ENCODE assay signal across 19 cellular contexts in genomic region chr6:83216806-83217205, GRCh38.
"Had no signal": no experiment of that assay in that cellular context is flagged by ENCODE, and none has a peak within 500 bp of the region (broad histone marks: within the 10 kb centered on the region; RNA-seq: fewer than 3 reads in every experiment).

No MANE protein-coding gene starts in this region.

- ATAC-seq: body of pancreas, left colon, lower lobe of right lung, pancreas, sciatic nerve had no signal

- H3K4me3 ChIP-seq: adrenal gland, body of pancreas, esophagus squamous epithelium, lower lobe of right lung, pancreas, thoracic aorta had no signal

- H3K9me3 ChIP-seq: adrenal gland, body of pancreas, esophagus squamous epithelium, lower lobe of right lung, pancreas, thoracic aorta had no signal

- H3K36me3 ChIP-seq: lower lobe of right lung, pancreas, thoracic aorta had no signal

- H3K27me3 ChIP-seq: adrenal gland, body of pancreas, esophagus squamous epithelium, pancreas had no signal

- H3K27ac ChIP-seq: adrenal gland, body of pancreas, esophagus squamous epithelium, lower lobe of right lung, pancreas had no signal

- H3K4me1 ChIP-seq: body of pancreas, esophagus squamous epithelium, lower lobe of right lung, pancreas had no signal

- DNase-seq: activated CD4-positive, alpha-beta T cell treated with anti-CD3 and anti-CD28 coated beads for 1 hour; activated CD4-positive, alpha-beta T cell treated with anti-CD3 and anti-CD28 coated beads, Interleukin-2, amount 50 U/mL, for 4 hours; activated naive CD4-positive, alpha-beta T cell treated with anti-CD3 and anti-CD28 coated beads, Interleukin-2, amount 10 ng/mL, durations not matched to agents 7 days and 5 days; activated T-cell treated with anti-CD3 and anti-CD28 coated beads, Interleukin-2, amount 50 U/mL, for 24 hours; body of pancreas; central memory CD4-positive, alpha-beta T cell; cortex of kidney; effector CD8-positive, alpha-beta T cell; esophagus squamous epithelium; foreskin melanocyte; left colon; lower lobe of right lung; midbrain; pancreas; stimulated activated CD4-positive, alpha-beta T cell treated with anti-CD3 and anti-CD28 coated beads, Interleukin-1b, Interleukin-23, amount 100 ng/mL, for 48 hours; SW 1271 had no signal
